ENCODE assay signal across 1 cellular context in genomic region chr3:194561306-194561974, GRCh38.
TF ChIP-seq lines count a peak whose summit lies in the region.

No MANE protein-coding gene starts in this region.

TF ChIP-seq in K562, 482 proteins besides CTCF, POLR2A, EP300 and RAD21 (continued from another document and continues in another):
- TF ChIP-seq ZHX1 (conservative IDR thresholded peaks at IDR 0.05; ENCODE audit: low read length) (no peak), ZNF133 (CRISPR knock-in tag; IDR thresholded peaks at IDR 0.05) (no peak), NFE2L1 (tag; IDR thresholded peaks at IDR 0.05; ENCODE audit: borderline replicate concordance, low read depth) (0 out of 2 replicates have a peak, but pooled peaks have one; percentile 19), PKNOX1 (IDR thresholded peaks at IDR 0.05) (peak; percentile 84), CREB1 (IDR thresholded peaks at IDR 0.05) (peak; percentile 24; the same call in 1 of the 2 replicates), CREB1 (CRISPR knock-in tag; IDR thresholded peaks at IDR 0.05) (no peak), ZBTB40 (IDR thresholded peaks at IDR 0.05) (no peak), ZBTB40 (CRISPR knock-in tag; IDR thresholded peaks at IDR 0.05) (no peak), ZNF146 (CRISPR knock-in tag; IDR thresholded peaks at IDR 0.05; ENCODE audit: unreplicated experiment) (no peak), POLR2AphosphoS5 (IDR thresholded peaks at IDR 0.05; ENCODE audit: control insufficient read depth, insufficient read depth, low read depth, low read length) (no peak), CCNT2 (IDR thresholded peaks at IDR 0.05; ENCODE audit: borderline replicate concordance, extremely low read depth, insufficient read length, low read depth, low read length) (peak; percentile 46), ZNF644 (tag; IDR thresholded peaks at IDR 0.05; ENCODE audit: low read depth) (0 out of 2 replicates have a peak, but pooled peaks have one; percentile 24), RBM25 (IDR thresholded peaks at IDR 0.05; ENCODE audit: low read depth, low read length, severe bottlenecking) (no peak), REST (CRISPR knock-in tag; IDR thresholded peaks at IDR 0.05; ENCODE audit: low read depth) (no peak), MLLT1 (IDR thresholded peaks at IDR 0.05) (0 out of 4 replicates have a peak, but pooled peaks of 1 of the 2 experiments have one; percentile 19), SREBF2 (CRISPR knock-in tag; IDR thresholded peaks at IDR 0.05) (no peak), RCOR1 (IDR thresholded peaks at IDR 0.05; ENCODE audit: borderline replicate concordance in 1 of 2, low read depth in 2 of 2, low read length in 2 of 2) (peak in 1 of 2 experiments; percentile 90; a peak in 2 of 4 replicates), ZNF507 (tag; conservative IDR thresholded peaks at IDR 0.05) (no peak), HMG20B (CRISPR knock-in tag; IDR thresholded peaks at IDR 0.05) (no peak), FOXA1 (IDR thresholded peaks at IDR 0.05; ENCODE audit: borderline replicate concordance) (no peak), NBN (IDR thresholded peaks at IDR 0.05; ENCODE audit: low read depth) (peak; percentile 81), XRCC5 (IDR thresholded peaks at IDR 0.05; ENCODE audit: low read depth, low read length) (no peak), ZNF316 (IDR thresholded peaks at IDR 0.05) (peak; percentile 93), CBX2 (IDR thresholded peaks at IDR 0.05; ENCODE audit: insufficient read depth, low read length, poor library complexity, severe bottlenecking) (no peak), SMAD4 (CRISPR knock-in tag; conservative IDR thresholded peaks at IDR 0.05) (0 out of 2 replicates have a peak, but pooled peaks have one; percentile 35), NFE2 (IDR thresholded peaks at IDR 0.05; ENCODE audit: low read depth) (peak; percentile 96), THRB (CRISPR knock-in tag; conservative IDR thresholded peaks at IDR 0.05) (no peak), PTTG1 (tag; IDR thresholded peaks at IDR 0.05; ENCODE audit: low read depth) (no peak), ZBTB1 (CRISPR knock-in tag; IDR thresholded peaks at IDR 0.05; ENCODE audit: borderline replicate concordance, low read depth) (no peak), ZNF740 (CRISPR knock-in tag; IDR thresholded peaks at IDR 0.05) (no peak), ZNF740 (tag; IDR thresholded peaks at IDR 0.05) (no peak), HNRNPL (IDR thresholded peaks at IDR 0.05; ENCODE audit: low read depth, low read length) (no peak), PHF21A (IDR thresholded peaks at IDR 0.05; ENCODE audit: borderline replicate concordance, low read depth) (peak; percentile 14; the same call in 1 of the 2 replicates), JUND (IDR thresholded peaks at IDR 0.05; ENCODE audit: borderline replicate concordance, low read depth, low read length) (peak; percentile 90), JUND (tag; IDR thresholded peaks at IDR 0.05; ENCODE audit: borderline replicate concordance, low read depth, low read length) (peak; percentile 99), JUN (IDR thresholded peaks at IDR 0.05; ENCODE audit: borderline replicate concordance, low read depth, low read length) (peak; percentile 86), JUN (CRISPR knock-in tag; IDR thresholded peaks at IDR 0.05; ENCODE audit: borderline replicate concordance) (no peak), ZBTB9 (CRISPR knock-in tag; IDR thresholded peaks at IDR 0.05) (no peak), FOS (IDR thresholded peaks at IDR 0.05; ENCODE audit: extremely low read depth, insufficient read length) (peak; percentile 27), NCOR1 (IDR thresholded peaks at IDR 0.05) (peak; percentile 34; the same call in 1 of the 2 replicates)
